In the genomic region with DNA sequence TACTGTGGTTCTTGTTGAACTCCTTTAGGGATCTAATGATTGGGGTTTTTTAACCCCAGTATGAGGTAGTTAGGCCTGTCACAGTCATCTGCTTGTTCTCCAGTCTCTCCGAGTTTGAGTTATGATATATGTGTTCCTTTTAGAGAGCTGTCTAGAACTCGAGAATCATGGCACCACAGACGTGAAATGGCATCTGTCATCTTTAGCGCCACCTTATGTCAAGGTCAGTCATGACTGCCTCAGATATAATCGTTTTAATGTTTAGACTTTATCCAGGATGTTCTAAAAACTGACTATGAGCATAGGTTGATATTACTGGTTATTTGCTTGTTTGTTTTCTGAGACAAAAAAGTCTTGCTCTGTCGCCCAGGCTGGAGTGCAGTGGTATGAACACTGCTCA, we compare ENCODE assay signal across 1 cellular context.
TF ChIP-seq lines count a peak whose summit lies in the region.

No MANE protein-coding gene starts in this region.

TF ChIP-seq in SK-N-SH treated with all-trans-retinoic acid at 6 μM for 48 hours, 23 proteins besides CTCF, POLR2A, EP300 and RAD21 (continued from another document):
- TF ChIP-seq POU6F1 (CRISPR knock-in tag; IDR thresholded peaks at IDR 0.05; ENCODE audit: borderline replicate concordance, low read depth): no peak
